In genomic region chrX:39725928-39726619, GRCh38 we compare ENCODE assay signal across 3 cellular contexts.
TF ChIP-seq lines count a peak whose summit lies in the region.

No MANE protein-coding gene starts in this region.

TF ChIP-seq in HEK293, 187 proteins besides CTCF, POLR2A, EP300 and RAD21 (continued from another document and continues in another):
- TF ChIP-seq ZNF280D (tag by site-specific recombination; IDR thresholded peaks at IDR 0.05) = no peak
- peak; percentile 63 for TF ChIP-seq ZIC2 (tag by site-specific recombination; IDR thresholded peaks at IDR 0.05)
- peak; percentile 78 for TF ChIP-seq ZFHX2 (tag by site-specific recombination; conservative IDR thresholded peaks at IDR 0.05)
- TF ChIP-seq, protein P1, sequence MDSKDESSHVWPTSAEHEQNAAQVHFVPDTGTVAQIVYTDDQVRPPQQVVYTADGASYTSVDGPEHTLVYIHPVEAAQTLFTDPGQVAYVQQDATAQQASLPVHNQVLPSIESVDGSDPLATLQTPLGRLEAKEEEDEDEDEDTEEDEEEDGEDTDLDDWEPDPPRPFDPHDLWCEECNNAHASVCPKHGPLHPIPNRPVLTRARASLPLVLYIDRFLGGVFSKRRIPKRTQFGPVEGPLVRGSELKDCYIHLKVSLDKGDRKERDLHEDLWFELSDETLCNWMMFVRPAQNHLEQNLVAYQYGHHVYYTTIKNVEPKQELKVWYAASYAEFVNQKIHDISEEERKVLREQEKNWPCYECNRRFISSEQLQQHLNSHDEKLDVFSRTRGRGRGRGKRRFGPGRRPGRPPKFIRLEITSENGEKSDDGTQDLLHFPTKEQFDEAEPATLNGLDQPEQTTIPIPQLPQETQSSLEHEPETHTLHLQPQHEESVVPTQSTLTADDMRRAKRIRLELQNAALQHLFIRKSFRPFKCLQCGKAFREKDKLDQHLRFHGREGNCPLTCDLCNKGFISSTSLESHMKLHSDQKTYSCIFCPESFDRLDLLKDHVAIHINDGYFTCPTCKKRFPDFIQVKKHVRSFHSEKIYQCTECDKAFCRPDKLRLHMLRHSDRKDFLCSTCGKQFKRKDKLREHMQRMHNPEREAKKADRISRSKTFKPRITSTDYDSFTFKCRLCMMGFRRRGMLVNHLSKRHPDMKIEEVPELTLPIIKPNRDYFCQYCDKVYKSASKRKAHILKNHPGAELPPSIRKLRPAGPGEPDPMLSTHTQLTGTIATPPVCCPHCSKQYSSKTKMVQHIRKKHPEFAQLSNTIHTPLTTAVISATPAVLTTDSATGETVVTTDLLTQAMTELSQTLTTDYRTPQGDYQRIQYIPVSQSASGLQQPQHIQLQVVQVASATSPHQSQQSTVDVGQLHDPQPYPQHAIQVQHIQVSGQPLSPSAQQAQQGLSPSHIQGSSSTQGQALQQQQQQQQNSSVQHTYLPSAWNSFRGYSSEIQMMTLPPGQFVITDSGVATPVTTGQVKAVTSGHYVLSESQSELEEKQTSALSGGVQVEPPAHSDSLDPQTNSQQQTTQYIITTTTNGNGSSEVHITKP (tag by site-specific recombination; IDR thresholded peaks at IDR 0.05) = peak; percentile 87
- TF ChIP-seq, protein P2, sequence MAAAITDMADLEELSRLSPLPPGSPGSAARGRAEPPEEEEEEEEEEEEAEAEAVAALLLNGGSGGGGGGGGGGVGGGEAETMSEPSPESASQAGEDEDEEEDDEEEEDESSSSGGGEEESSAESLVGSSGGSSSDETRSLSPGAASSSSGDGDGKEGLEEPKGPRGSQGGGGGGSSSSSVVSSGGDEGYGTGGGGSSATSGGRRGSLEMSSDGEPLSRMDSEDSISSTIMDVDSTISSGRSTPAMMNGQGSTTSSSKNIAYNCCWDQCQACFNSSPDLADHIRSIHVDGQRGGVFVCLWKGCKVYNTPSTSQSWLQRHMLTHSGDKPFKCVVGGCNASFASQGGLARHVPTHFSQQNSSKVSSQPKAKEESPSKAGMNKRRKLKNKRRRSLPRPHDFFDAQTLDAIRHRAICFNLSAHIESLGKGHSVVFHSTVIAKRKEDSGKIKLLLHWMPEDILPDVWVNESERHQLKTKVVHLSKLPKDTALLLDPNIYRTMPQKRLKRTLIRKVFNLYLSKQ (tag by site-specific recombination; IDR thresholded peaks at IDR 0.05; ENCODE audit: borderline replicate concordance) = no peak
- peak; percentile 40; the same call in 1 of the 2 replicates for TF ChIP-seq ZNF341 (tag by site-specific recombination; IDR thresholded peaks at IDR 0.05; ENCODE audit: low read depth)
- no peak for TF ChIP-seq ZNF174 (tag by site-specific recombination; IDR thresholded peaks at IDR 0.05)
- peak; percentile 77 for TF ChIP-seq SCRT2 (tag by site-specific recombination; IDR thresholded peaks at IDR 0.05)

TF ChIP-seq in SK-N-SH, 30 proteins besides CTCF, POLR2A, EP300 and RAD21 (continued from another document):
- TF ChIP-seq USF1 (IDR thresholded peaks at IDR 0.05; ENCODE audit: borderline replicate concordance, low read depth) (no peak), GATA2 (CRISPR knock-in tag; IDR thresholded peaks at IDR 0.05) (no peak), POLR2AphosphoS5 (IDR thresholded peaks at IDR 0.05; ENCODE audit: low read depth, low read length) (no peak), MXI1 (IDR thresholded peaks at IDR 0.05; ENCODE audit: low read depth, low read length) (no peak), TEAD4 (IDR thresholded peaks at IDR 0.05; ENCODE audit: borderline replicate concordance, insufficient read depth) (no peak), USF2 (IDR thresholded peaks at IDR 0.05; ENCODE audit: borderline replicate concordance, low read depth, low read length) (no peak), FOSL2 (IDR thresholded peaks at IDR 0.05; ENCODE audit: borderline replicate concordance, low read depth) (no peak), TAF1 (IDR thresholded peaks at IDR 0.05; ENCODE audit: borderline replicate concordance, low read depth, low read length) (no peak), RFX5 (IDR thresholded peaks at IDR 0.05; ENCODE audit: low read length) (no peak), EZH2phosphoT487 (IDR thresholded peaks at IDR 0.05; ENCODE audit: borderline replicate concordance, low read depth) (no peak), REST (IDR thresholded peaks at IDR 0.05; ENCODE audit: low read depth, low read length) (no peak), RXRA (IDR thresholded peaks at IDR 0.05; ENCODE audit: borderline replicate concordance, low read depth) (no peak)
- TF ChIP-seq, protein P3, sequence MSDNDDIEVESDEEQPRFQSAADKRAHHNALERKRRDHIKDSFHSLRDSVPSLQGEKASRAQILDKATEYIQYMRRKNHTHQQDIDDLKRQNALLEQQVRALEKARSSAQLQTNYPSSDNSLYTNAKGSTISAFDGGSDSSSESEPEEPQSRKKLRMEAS (IDR thresholded peaks at IDR 0.05; ENCODE audit: low read depth) = no peak
- TF ChIP-seq, protein P4, sequence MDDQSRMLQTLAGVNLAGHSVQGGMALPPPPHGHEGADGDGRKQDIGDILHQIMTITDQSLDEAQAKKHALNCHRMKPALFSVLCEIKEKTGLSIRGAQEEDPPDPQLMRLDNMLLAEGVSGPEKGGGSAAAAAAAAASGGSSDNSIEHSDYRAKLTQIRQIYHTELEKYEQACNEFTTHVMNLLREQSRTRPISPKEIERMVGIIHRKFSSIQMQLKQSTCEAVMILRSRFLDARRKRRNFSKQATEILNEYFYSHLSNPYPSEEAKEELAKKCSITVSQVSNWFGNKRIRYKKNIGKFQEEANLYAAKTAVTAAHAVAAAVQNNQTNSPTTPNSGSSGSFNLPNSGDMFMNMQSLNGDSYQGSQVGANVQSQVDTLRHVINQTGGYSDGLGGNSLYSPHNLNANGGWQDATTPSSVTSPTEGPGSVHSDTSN (IDR thresholded peaks at IDR 0.05) = no peak

TF ChIP-seq in WTC11, 78 proteins besides CTCF, POLR2A, EP300 and RAD21 (continued from another document):
- no peak for TF ChIP-seq ZSCAN18 (CRISPR knock-in tag; IDR thresholded peaks at IDR 0.05)
